Comparison of ENCODE assay signal across 1 cellular context in the genomic region with DNA sequence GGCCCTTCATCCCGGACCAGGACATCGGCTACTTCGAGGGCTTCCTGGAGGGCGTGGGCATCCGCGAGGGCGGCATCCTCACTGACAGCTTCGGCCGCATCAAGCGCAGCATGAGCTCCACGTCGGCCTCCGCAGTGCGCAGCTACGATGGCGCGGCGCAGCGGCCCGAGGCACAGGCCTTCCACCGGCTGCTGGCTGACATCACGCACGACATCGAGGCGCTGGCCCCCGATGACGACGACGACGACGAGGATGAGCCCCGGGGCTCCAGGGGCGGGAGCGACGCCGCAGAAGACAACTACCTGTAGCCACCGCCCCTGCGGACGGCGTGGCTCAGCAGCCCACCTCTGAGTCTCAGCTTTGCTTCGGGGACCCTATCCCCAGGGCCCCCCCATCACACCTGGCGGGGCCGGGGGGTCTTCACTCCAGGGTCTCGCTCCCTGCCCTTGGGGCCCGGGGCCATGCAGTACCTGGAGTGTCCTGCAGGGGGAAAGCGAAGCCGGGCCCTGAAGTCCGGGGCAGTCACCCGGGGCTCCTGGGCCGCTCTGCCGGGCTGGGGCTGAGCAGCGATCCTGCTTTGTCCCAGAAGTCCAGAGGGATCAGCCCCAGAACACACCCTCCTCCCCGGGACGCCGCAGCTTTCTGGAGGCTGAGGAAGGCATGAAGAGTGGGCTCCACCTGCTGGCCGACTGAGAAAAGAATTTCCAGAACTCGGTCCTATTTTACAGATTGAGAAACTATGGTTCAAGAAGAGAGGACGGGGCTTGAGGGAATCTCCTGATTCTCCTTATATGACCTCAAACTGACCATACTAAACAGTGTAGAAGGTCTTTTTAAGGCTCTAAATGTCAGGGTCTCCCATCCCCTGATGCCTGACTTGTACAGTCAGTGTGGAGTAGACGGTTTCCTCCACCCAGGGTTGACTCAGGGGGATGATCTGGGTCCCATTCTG.
TF ChIP-seq lines count a peak whose summit lies in the region.

No MANE protein-coding gene starts in this region.

TF ChIP-seq in HepG2, 621 proteins besides CTCF, POLR2A, EP300 and RAD21 (continued from another document and continues in another):
- TF ChIP-seq, protein P1, sequence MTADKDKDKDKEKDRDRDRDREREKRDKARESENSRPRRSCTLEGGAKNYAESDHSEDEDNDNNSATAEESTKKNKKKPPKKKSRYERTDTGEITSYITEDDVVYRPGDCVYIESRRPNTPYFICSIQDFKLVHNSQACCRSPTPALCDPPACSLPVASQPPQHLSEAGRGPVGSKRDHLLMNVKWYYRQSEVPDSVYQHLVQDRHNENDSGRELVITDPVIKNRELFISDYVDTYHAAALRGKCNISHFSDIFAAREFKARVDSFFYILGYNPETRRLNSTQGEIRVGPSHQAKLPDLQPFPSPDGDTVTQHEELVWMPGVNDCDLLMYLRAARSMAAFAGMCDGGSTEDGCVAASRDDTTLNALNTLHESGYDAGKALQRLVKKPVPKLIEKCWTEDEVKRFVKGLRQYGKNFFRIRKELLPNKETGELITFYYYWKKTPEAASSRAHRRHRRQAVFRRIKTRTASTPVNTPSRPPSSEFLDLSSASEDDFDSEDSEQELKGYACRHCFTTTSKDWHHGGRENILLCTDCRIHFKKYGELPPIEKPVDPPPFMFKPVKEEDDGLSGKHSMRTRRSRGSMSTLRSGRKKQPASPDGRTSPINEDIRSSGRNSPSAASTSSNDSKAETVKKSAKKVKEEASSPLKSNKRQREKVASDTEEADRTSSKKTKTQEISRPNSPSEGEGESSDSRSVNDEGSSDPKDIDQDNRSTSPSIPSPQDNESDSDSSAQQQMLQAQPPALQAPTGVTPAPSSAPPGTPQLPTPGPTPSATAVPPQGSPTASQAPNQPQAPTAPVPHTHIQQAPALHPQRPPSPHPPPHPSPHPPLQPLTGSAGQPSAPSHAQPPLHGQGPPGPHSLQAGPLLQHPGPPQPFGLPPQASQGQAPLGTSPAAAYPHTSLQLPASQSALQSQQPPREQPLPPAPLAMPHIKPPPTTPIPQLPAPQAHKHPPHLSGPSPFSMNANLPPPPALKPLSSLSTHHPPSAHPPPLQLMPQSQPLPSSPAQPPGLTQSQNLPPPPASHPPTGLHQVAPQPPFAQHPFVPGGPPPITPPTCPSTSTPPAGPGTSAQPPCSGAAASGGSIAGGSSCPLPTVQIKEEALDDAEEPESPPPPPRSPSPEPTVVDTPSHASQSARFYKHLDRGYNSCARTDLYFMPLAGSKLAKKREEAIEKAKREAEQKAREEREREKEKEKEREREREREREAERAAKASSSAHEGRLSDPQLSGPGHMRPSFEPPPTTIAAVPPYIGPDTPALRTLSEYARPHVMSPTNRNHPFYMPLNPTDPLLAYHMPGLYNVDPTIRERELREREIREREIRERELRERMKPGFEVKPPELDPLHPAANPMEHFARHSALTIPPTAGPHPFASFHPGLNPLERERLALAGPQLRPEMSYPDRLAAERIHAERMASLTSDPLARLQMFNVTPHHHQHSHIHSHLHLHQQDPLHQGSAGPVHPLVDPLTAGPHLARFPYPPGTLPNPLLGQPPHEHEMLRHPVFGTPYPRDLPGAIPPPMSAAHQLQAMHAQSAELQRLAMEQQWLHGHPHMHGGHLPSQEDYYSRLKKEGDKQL (CRISPR knock-in tag; IDR thresholded peaks at IDR 0.05; ENCODE audit: low read depth) = no peak
- TF ChIP-seq SALL2 (CRISPR knock-in tag; IDR thresholded peaks at IDR 0.05) = peak; percentile 76; the same call in 1 of the 2 replicates
- TF ChIP-seq HOXA7 (CRISPR knock-in tag; IDR thresholded peaks at IDR 0.05) = no peak
- TF ChIP-seq EED (CRISPR knock-in tag; IDR thresholded peaks at IDR 0.05) = no peak
- TF ChIP-seq MTA1 (CRISPR knock-in tag; IDR thresholded peaks at IDR 0.05; ENCODE audit: borderline replicate concordance) = peak; percentile 68; the same call in 1 of the 2 replicates
- no peak for TF ChIP-seq ZNF674 (CRISPR knock-in tag; IDR thresholded peaks at IDR 0.05; ENCODE audit: low read depth)
- no peak for TF ChIP-seq MATR3 (CRISPR knock-in tag; IDR thresholded peaks at IDR 0.05)
- TF ChIP-seq ZNF264 (CRISPR knock-in tag; IDR thresholded peaks at IDR 0.05) = 0 out of 2 replicates have a peak, but pooled peaks have one; percentile 20
- TF ChIP-seq, protein P2, sequence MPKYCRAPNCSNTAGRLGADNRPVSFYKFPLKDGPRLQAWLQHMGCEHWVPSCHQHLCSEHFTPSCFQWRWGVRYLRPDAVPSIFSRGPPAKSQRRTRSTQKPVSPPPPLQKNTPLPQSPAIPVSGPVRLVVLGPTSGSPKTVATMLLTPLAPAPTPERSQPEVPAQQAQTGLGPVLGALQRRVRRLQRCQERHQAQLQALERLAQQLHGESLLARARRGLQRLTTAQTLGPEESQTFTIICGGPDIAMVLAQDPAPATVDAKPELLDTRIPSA (CRISPR knock-in tag; IDR thresholded peaks at IDR 0.05; ENCODE audit: borderline replicate concordance) = no peak; the same call in 1 of the 2 replicates
- peak; percentile 67; the same call in 1 of the 2 replicates for TF ChIP-seq BRCA1 (CRISPR knock-in tag; IDR thresholded peaks at IDR 0.05)
- TF ChIP-seq SRY (CRISPR knock-in tag; IDR thresholded peaks at IDR 0.05) = no peak
- no peak for TF ChIP-seq CBX1 (IDR thresholded peaks at IDR 0.05; ENCODE audit: low read depth)
- TF ChIP-seq ZMYM4 (CRISPR knock-in tag; IDR thresholded peaks at IDR 0.05) = peak; percentile 69
- TF ChIP-seq, protein P3, sequence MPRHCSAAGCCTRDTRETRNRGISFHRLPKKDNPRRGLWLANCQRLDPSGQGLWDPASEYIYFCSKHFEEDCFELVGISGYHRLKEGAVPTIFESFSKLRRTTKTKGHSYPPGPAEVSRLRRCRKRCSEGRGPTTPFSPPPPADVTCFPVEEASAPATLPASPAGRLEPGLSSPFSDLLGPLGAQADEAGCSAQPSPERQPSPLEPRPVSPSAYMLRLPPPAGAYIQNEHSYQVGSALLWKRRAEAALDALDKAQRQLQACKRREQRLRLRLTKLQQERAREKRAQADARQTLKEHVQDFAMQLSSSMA (CRISPR knock-in tag; IDR thresholded peaks at IDR 0.05) = no peak; the same call in 1 of the 2 replicates
- TF ChIP-seq, protein P4, sequence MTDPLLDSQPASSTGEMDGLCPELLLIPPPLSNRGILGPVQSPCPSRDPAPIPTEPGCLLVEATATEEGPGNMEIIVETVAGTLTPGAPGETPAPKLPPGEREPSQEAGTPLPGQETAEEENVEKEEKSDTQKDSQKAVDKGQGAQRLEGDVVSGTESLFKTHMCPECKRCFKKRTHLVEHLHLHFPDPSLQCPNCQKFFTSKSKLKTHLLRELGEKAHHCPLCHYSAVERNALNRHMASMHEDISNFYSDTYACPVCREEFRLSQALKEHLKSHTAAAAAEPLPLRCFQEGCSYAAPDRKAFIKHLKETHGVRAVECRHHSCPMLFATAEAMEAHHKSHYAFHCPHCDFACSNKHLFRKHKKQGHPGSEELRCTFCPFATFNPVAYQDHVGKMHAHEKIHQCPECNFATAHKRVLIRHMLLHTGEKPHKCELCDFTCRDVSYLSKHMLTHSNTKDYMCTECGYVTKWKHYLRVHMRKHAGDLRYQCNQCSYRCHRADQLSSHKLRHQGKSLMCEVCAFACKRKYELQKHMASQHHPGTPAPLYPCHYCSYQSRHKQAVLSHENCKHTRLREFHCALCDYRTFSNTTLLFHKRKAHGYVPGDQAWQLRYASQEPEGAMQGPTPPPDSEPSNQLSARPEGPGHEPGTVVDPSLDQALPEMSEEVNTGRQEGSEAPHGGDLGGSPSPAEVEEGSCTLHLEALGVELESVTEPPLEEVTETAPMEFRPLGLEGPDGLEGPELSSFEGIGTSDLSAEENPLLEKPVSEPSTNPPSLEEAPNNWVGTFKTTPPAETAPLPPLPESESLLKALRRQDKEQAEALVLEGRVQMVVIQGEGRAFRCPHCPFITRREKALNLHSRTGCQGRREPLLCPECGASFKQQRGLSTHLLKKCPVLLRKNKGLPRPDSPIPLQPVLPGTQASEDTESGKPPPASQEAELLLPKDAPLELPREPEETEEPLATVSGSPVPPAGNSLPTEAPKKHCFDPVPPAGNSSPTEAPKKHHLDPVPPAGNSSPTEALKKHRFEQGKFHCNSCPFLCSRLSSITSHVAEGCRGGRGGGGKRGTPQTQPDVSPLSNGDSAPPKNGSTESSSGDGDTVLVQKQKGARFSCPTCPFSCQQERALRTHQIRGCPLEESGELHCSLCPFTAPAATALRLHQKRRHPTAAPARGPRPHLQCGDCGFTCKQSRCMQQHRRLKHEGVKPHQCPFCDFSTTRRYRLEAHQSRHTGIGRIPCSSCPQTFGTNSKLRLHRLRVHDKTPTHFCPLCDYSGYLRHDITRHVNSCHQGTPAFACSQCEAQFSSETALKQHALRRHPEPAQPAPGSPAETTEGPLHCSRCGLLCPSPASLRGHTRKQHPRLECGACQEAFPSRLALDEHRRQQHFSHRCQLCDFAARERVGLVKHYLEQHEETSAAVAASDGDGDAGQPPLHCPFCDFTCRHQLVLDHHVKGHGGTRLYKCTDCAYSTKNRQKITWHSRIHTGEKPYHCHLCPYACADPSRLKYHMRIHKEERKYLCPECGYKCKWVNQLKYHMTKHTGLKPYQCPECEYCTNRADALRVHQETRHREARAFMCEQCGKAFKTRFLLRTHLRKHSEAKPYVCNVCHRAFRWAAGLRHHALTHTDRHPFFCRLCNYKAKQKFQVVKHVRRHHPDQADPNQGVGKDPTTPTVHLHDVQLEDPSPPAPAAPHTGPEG (CRISPR knock-in tag; IDR thresholded peaks at IDR 0.05) = peak; percentile 74; the same call in 1 of the 2 replicates
- peak; percentile 29 for TF ChIP-seq PRPF4 (IDR thresholded peaks at IDR 0.05; ENCODE audit: low read depth, low read length, poor library complexity, severe bottlenecking)
- 0 out of 2 replicates have a peak, but pooled peaks have one; percentile 29 for TF ChIP-seq ZFP37 (CRISPR knock-in tag; IDR thresholded peaks at IDR 0.05; ENCODE audit: borderline replicate concordance)
- no peak for TF ChIP-seq ZNF17 (CRISPR knock-in tag; IDR thresholded peaks at IDR 0.05)
- 0 out of 2 replicates have a peak, but pooled peaks have one; percentile 47 for TF ChIP-seq KMT2A (CRISPR knock-in tag; IDR thresholded peaks at IDR 0.05)
- no peak for TF ChIP-seq PCBP2 (optimal IDR thresholded peaks at IDR 0.05; ENCODE audit: low read depth, low read length, poor library complexity, severe bottlenecking)
- TF ChIP-seq, protein P5, sequence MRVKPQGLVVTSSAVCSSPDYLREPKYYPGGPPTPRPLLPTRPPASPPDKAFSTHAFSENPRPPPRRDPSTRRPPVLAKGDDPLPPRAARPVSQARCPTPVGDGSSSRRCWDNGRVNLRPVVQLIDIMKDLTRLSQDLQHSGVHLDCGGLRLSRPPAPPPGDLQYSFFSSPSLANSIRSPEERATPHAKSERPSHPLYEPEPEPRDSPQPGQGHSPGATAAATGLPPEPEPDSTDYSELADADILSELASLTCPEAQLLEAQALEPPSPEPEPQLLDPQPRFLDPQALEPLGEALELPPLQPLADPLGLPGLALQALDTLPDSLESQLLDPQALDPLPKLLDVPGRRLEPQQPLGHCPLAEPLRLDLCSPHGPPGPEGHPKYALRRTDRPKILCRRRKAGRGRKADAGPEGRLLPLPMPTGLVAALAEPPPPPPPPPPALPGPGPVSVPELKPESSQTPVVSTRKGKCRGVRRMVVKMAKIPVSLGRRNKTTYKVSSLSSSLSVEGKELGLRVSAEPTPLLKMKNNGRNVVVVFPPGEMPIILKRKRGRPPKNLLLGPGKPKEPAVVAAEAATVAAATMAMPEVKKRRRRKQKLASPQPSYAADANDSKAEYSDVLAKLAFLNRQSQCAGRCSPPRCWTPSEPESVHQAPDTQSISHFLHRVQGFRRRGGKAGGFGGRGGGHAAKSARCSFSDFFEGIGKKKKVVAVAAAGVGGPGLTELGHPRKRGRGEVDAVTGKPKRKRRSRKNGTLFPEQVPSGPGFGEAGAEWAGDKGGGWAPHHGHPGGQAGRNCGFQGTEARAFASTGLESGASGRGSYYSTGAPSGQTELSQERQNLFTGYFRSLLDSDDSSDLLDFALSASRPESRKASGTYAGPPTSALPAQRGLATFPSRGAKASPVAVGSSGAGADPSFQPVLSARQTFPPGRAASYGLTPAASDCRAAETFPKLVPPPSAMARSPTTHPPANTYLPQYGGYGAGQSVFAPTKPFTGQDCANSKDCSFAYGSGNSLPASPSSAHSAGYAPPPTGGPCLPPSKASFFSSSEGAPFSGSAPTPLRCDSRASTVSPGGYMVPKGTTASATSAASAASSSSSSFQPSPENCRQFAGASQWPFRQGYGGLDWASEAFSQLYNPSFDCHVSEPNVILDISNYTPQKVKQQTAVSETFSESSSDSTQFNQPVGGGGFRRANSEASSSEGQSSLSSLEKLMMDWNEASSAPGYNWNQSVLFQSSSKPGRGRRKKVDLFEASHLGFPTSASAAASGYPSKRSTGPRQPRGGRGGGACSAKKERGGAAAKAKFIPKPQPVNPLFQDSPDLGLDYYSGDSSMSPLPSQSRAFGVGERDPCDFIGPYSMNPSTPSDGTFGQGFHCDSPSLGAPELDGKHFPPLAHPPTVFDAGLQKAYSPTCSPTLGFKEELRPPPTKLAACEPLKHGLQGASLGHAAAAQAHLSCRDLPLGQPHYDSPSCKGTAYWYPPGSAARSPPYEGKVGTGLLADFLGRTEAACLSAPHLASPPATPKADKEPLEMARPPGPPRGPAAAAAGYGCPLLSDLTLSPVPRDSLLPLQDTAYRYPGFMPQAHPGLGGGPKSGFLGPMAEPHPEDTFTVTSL (CRISPR knock-in tag; IDR thresholded peaks at IDR 0.05; ENCODE audit: borderline replicate concordance) = no peak
- TF ChIP-seq ZNF234 (CRISPR knock-in tag; conservative IDR thresholded peaks at IDR 0.05) = no peak
- TF ChIP-seq ZBTB8A (CRISPR knock-in tag; IDR thresholded peaks at IDR 0.05; ENCODE audit: borderline replicate concordance, low read depth) = no peak
- TF ChIP-seq, protein P6, sequence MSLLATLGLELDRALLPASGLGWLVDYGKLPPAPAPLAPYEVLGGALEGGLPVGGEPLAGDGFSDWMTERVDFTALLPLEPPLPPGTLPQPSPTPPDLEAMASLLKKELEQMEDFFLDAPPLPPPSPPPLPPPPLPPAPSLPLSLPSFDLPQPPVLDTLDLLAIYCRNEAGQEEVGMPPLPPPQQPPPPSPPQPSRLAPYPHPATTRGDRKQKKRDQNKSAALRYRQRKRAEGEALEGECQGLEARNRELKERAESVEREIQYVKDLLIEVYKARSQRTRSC (CRISPR knock-in tag; IDR thresholded peaks at IDR 0.05; ENCODE audit: low read depth) = no peak
- no peak for TF ChIP-seq RXRB (CRISPR knock-in tag; IDR thresholded peaks at IDR 0.05; ENCODE audit: borderline replicate concordance)
- no peak for TF ChIP-seq ZNF839 (CRISPR knock-in tag; IDR thresholded peaks at IDR 0.05; ENCODE audit: borderline replicate concordance)
- TF ChIP-seq ZNF749 (CRISPR knock-in tag; IDR thresholded peaks at IDR 0.05; ENCODE audit: borderline replicate concordance) = no peak
- TF ChIP-seq ZNF607 (CRISPR knock-in tag; IDR thresholded peaks at IDR 0.05; ENCODE audit: borderline replicate concordance) = no peak
- no peak for TF ChIP-seq ZNF20 (CRISPR knock-in tag; IDR thresholded peaks at IDR 0.05)
- TF ChIP-seq, protein P7, sequence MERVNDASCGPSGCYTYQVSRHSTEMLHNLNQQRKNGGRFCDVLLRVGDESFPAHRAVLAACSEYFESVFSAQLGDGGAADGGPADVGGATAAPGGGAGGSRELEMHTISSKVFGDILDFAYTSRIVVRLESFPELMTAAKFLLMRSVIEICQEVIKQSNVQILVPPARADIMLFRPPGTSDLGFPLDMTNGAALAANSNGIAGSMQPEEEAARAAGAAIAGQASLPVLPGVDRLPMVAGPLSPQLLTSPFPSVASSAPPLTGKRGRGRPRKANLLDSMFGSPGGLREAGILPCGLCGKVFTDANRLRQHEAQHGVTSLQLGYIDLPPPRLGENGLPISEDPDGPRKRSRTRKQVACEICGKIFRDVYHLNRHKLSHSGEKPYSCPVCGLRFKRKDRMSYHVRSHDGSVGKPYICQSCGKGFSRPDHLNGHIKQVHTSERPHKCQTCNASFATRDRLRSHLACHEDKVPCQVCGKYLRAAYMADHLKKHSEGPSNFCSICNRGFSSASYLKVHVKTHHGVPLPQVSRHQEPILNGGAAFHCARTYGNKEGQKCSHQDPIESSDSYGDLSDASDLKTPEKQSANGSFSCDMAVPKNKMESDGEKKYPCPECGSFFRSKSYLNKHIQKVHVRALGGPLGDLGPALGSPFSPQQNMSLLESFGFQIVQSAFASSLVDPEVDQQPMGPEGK (CRISPR knock-in tag; IDR thresholded peaks at IDR 0.05) = peak; percentile 66
- no peak for TF ChIP-seq PRMT3 (CRISPR knock-in tag; IDR thresholded peaks at IDR 0.05; ENCODE audit: borderline replicate concordance, low read depth)
